ENCODE assay signal across 7 cellular contexts in the genomic region with DNA sequence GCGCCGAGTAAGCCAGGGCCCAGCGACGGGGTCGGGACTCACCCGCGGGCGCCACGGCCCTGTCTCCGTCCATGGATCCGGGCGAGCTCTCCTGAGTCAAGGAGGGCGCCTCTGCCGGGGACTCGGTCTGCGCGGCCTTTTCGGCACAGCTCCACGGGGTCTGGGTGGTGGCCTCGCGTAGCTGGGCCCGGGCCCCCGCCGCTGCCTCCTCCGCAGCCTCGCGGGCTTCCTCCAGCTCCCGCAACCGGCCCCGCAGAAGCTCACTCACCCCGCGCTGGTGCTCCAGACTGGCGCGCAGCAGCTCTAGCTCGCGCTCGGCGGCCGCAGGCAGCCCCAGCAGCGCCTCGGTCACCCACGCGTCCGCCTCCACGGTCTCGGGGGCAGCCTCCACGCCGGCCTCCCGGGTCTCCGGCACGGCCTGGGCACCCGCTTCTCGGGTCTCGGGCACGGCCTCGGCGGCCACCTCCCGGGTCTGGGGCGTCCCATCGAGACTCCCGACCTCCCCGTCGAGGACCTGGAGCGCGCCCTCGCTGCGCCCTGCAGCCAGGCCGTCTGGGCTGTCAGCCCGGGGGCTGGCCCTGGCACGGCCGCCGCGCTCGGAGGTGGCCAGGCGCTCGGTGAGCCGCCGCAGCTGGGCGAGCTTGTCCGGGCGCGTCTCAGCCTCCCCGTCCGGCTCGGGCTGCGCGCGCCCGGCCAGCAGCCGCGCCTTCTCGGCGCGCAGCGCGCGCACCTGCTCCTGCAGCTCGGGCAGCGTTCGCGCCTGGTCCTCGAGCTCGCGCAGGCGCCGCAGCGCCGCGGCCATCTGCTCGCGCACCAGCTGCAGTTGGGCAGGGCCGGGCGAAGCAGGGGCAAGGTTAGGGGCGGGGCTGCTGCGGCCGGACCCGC. TPM values are rescaled to one million over a fixed set of nuclear protein-coding genes. Genes with fewer than 3 reads are reported as not detected.
A peak's percentile ranks its signal among the peaks of the same experiment; 100 is the strongest.
DNase-seq lines count a peak whose midpoint lies in the region; ATAC-seq and TF ChIP-seq lines count a peak whose summit lies in the region.

No MANE protein-coding gene starts in this region.

- peak; percentile 56 for DNase-seq in EL
- DNase-seq in HPDE6-E6E7 (ENCODE audit: extremely low spot score), result peak; percentile 83
- DNase-seq in SJCRH30, result peak; percentile 77 to 78
- DNase-seq in epidermal melanocyte (ENCODE audit: insufficient read length, low spot score), result peak; percentile 5
- no peak for DNase-seq in natural killer cell
- no peak for DNase-seq in DMS114 treated with DMSO at 0.1 percent for 48 hours (lab: John Stamatoyannopoulos, UW; ENCODE audit: unreplicated experiment)
- no peak for DNase-seq in chondrocyte (ENCODE audit: low spot score)

- H3K9me3 ChIP-seq in SJCRH30 (replicated peaks), result no peaks in the 10 kb centered on the region

- no peak overlapping the region for H3K27ac Mint-ChIP-seq in natural killer cell
- H3K27ac Mint-ChIP-seq in chondrocyte (ENCODE audit: unreplicated experiment), result no peak overlapping the region

- H3K4me1 Mint-ChIP-seq in natural killer cell, result peaks cover 0 to 4% of the 10 kb centered on the region in 2 donors
- H3K4me1 Mint-ChIP-seq in chondrocyte (ENCODE audit: low read depth), result peaks cover 4% of the 10 kb centered on the region

- H3K27ac ChIP-seq in SJCRH30, result no peak overlapping the region

- ATAC-seq in natural killer cell, result peak; percentile 49 to 76 (median 63)

- intact Hi-C loops in natural killer cell (cut with micrococcal nuclease), result no loop called here

- TF ChIP-seq CTCF in natural killer cell (IDR thresholded peaks at IDR 0.05) (no peak), chondrocyte (IDR thresholded peaks at IDR 0.05) (no peak)

- H3K27me3 ChIP-seq in SJCRH30, result no peaks in the 10 kb centered on the region

- no peaks in the 10 kb centered on the region for H3K36me3 ChIP-seq in SJCRH30

- H3K36me3 Mint-ChIP-seq in natural killer cell (no peaks in the 10 kb centered on the region), chondrocyte (ENCODE audit: low read depth) (no peaks in the 10 kb centered on the region)

- H3K27me3 Mint-ChIP-seq in natural killer cell (ENCODE audit: low read depth in 2 of 2) (peaks cover 0 to 3% of the 10 kb centered on the region in 2 donors), chondrocyte (ENCODE audit: low read depth) (peaks cover 21% of the 10 kb centered on the region)

- H3K9me3 Mint-ChIP-seq in natural killer cell (no peaks in the 10 kb centered on the region), chondrocyte (ENCODE audit: low read depth) (no peaks in the 10 kb centered on the region)

- H3K4me3 Mint-ChIP-seq in natural killer cell (peak overlapping the region; percentile 55), chondrocyte (ENCODE audit: unreplicated experiment) (no peak overlapping the region)

- H3K4me3 ChIP-seq in SJCRH30, result peak overlapping the region; percentile 22; the same call in 1 of the 2 replicates

- H3K4me1 ChIP-seq in SJCRH30, result 0 out of 2 replicates have a peak, but pooled peaks cover 4% of the 10 kb centered on the region

RNA-seq across cellular contexts. Expression of gene KANK3, which starts 8.4 kb away (rescaled TPM):
- total RNA-seq in SJCRH30 (2014; rRNA removed; shearing (Covaris generic)), result 0.04 TPM in 1 of 2 replicates, not detected in the other
- total RNA-seq in natural killer cell (10 to 100 TPM in 1 of 3 donors, 1 to 10 TPM in 2; 5.7 to 16.9 (median 8.4) TPM), chondrocyte (0.56 to 1.2 TPM (median 1.2 TPM) in 3 replicates)

RNA-seq across cellular contexts. Expression of gene RPS28, which starts 13.4 kb away (rescaled TPM):
- 651 and 901 TPM in 2 replicates for total RNA-seq in SJCRH30 (2014; rRNA removed; shearing (Covaris generic))
- total RNA-seq in natural killer cell (1,000 to 10,000 TPM; 1,133 to 1,486 (median 1,403) TPM), chondrocyte (1,057 to 1,248 TPM (median 1,100 TPM) in 3 replicates)

RNA-seq across cellular contexts. Expression of gene NDUFA7, which starts 13.5 kb away (rescaled TPM):
- total RNA-seq in SJCRH30 (2014; rRNA removed; shearing (Covaris generic)), result 25.6 and 40.7 TPM in 2 replicates
- total RNA-seq in natural killer cell (10 to 100 TPM; 19.3 to 28.5 (median 28.4) TPM), chondrocyte (25.0 to 34.1 TPM (median 26.6 TPM) in 3 replicates)

RNA-seq across cellular contexts. Expression of gene CD320, which starts 26.5 kb away (rescaled TPM):
- total RNA-seq in SJCRH30 (2014; rRNA removed; shearing (Covaris generic)), result 44.2 and 49.4 TPM in 2 replicates
- total RNA-seq in natural killer cell (10 to 100 TPM; 17.0 to 47.1 (median 38.7) TPM), chondrocyte (39.3 to 44.0 TPM (median 41.7 TPM) in 3 replicates)

RNA-seq across cellular contexts. Expression of gene ANGPTL4, which starts 29.3 kb away (rescaled TPM):
- 0.10 and 0.59 TPM in 2 replicates for total RNA-seq in SJCRH30 (2014; rRNA removed; shearing (Covaris generic))
- not detected for total RNA-seq in natural killer cell
- 56.4 to 143 TPM (median 127 TPM) in 3 replicates for total RNA-seq in chondrocyte

Comparison
In these comparisons a context has a peak if more than half of its experiments do, and no peak if none do; other contexts are left out.
1. DNase-seq: peak in EL (single experiment), HPDE6-E6E7 (single experiment), SJCRH30 (2 of 2) and epidermal melanocyte (single experiment); none in natural killer cell (single experiment), DMS114 treated with DMSO at 0.1 percent for 48 hours (single experiment) and chondrocyte (single experiment).